Comparison of ENCODE assay signal across 1 cellular context in genomic region chr5:92887254-92887653, GRCh38.
TF ChIP-seq lines count a peak whose summit lies in the region.

No MANE protein-coding gene starts in this region.

TF ChIP-seq in HepG2, 621 proteins besides CTCF, POLR2A, EP300 and RAD21 (continued from another document and continues in another):
- TF ChIP-seq ARHGAP35 (CRISPR knock-in tag; IDR thresholded peaks at IDR 0.05; ENCODE audit: borderline replicate concordance) (no peak), ZNF782 (CRISPR knock-in tag; IDR thresholded peaks at IDR 0.05; ENCODE audit: borderline replicate concordance) (no peak), SP140L (CRISPR knock-in tag; IDR thresholded peaks at IDR 0.05; ENCODE audit: borderline replicate concordance) (0 out of 2 replicates have a peak, but pooled peaks have one; percentile 41), CENPX (CRISPR knock-in tag; IDR thresholded peaks at IDR 0.05) (no peak), MXD1 (CRISPR knock-in tag; IDR thresholded peaks at IDR 0.05) (no peak), KDM3A (CRISPR knock-in tag; IDR thresholded peaks at IDR 0.05; ENCODE audit: low read depth) (peak; percentile 51; the same call in 1 of the 2 replicates), ZNF251 (CRISPR knock-in tag; IDR thresholded peaks at IDR 0.05) (no peak), ARNTL (CRISPR knock-in tag; IDR thresholded peaks at IDR 0.05) (no peak; the same call in 1 of the 2 replicates), NCOA5 (CRISPR knock-in tag; IDR thresholded peaks at IDR 0.05) (no peak), ZNF792 (CRISPR knock-in tag; IDR thresholded peaks at IDR 0.05) (peak; percentile 74; the same call in 1 of the 2 replicates), ZNF619 (CRISPR knock-in tag; IDR thresholded peaks at IDR 0.05) (no peak), NFATC3 (CRISPR knock-in tag; IDR thresholded peaks at IDR 0.05) (no peak), TMF1 (CRISPR knock-in tag; IDR thresholded peaks at IDR 0.05; ENCODE audit: low read depth) (no peak), BORCS8-MEF2B (CRISPR knock-in tag; IDR thresholded peaks at IDR 0.05) (no peak), TFAP4 (IDR thresholded peaks at IDR 0.05; ENCODE audit: borderline replicate concordance, low read depth) (peak; percentile 69), ZNF296 (CRISPR knock-in tag; conservative IDR thresholded peaks at IDR 0.05) (no peak), TOE1 (CRISPR knock-in tag; IDR thresholded peaks at IDR 0.05) (no peak), CBX5 (CRISPR knock-in tag; IDR thresholded peaks at IDR 0.05; ENCODE audit: borderline replicate concordance) (no peak), GFI1 (CRISPR knock-in tag; IDR thresholded peaks at IDR 0.05; ENCODE audit: borderline replicate concordance) (0 out of 2 replicates have a peak, but pooled peaks have one; percentile 31), CBX2 (IDR thresholded peaks at IDR 0.05; ENCODE audit: low read depth, low read length) (no peak), CBX2 (CRISPR knock-in tag; IDR thresholded peaks at IDR 0.05; ENCODE audit: low read depth) (no peak), BCLAF1 (IDR thresholded peaks at IDR 0.05) (no peak), ZNF784 (CRISPR knock-in tag; IDR thresholded peaks at IDR 0.05; ENCODE audit: borderline replicate concordance) (no peak), HNRNPK (IDR thresholded peaks at IDR 0.05; ENCODE audit: low read depth, low read length, poor library complexity, severe bottlenecking) (no peak), ZNF44 (CRISPR knock-in tag; IDR thresholded peaks at IDR 0.05) (no peak), ZNF670 (CRISPR knock-in tag; IDR thresholded peaks at IDR 0.05; ENCODE audit: borderline replicate concordance) (no peak), ZNF275 (CRISPR knock-in tag; IDR thresholded peaks at IDR 0.05; ENCODE audit: borderline replicate concordance) (no peak), ZNF878 (CRISPR knock-in tag; IDR thresholded peaks at IDR 0.05) (no peak), ZBED4 (CRISPR knock-in tag; IDR thresholded peaks at IDR 0.05; ENCODE audit: borderline replicate concordance) (peak; percentile 61; the same call in 1 of the 2 replicates), ZFP37 (CRISPR knock-in tag; IDR thresholded peaks at IDR 0.05; ENCODE audit: borderline replicate concordance) (no peak), ADNP (CRISPR knock-in tag; IDR thresholded peaks at IDR 0.05) (no peak), YY1 (IDR thresholded peaks at IDR 0.05; ENCODE audit: insufficient read depth, insufficient replicate concordance, low read depth, low read length) (no peak), GPBP1L1 (CRISPR knock-in tag; IDR thresholded peaks at IDR 0.05) (no peak), TBX3 (IDR thresholded peaks at IDR 0.05; ENCODE audit: borderline replicate concordance) (peak; percentile 57; the same call in 1 of the 2 replicates), ATF7-NPFF (CRISPR knock-in tag; IDR thresholded peaks at IDR 0.05; ENCODE audit: low read depth) (no peak), SIN3A (IDR thresholded peaks at IDR 0.05; ENCODE audit: borderline replicate concordance, low read depth, low read length) (no peak), ZNF142 (CRISPR knock-in tag; IDR thresholded peaks at IDR 0.05) (no peak), ZNF121 (CRISPR knock-in tag; IDR thresholded peaks at IDR 0.05) (no peak), PREB (CRISPR knock-in tag; IDR thresholded peaks at IDR 0.05) (no peak), ETV6 (CRISPR knock-in tag; conservative IDR thresholded peaks at IDR 0.05) (no peak), ZGPAT (CRISPR knock-in tag; IDR thresholded peaks at IDR 0.05) (peak; percentile 89), XBP1 (CRISPR knock-in tag; IDR thresholded peaks at IDR 0.05) (no peak), JUNB (CRISPR knock-in tag; IDR thresholded peaks at IDR 0.05; ENCODE audit: borderline replicate concordance) (peak; percentile 42; the same call in 1 of the 2 replicates), ZNF10 (CRISPR knock-in tag; IDR thresholded peaks at IDR 0.05; ENCODE audit: borderline replicate concordance, low read depth) (no peak), ZSCAN12 (CRISPR knock-in tag; IDR thresholded peaks at IDR 0.05) (no peak)
